ENCODE assay signal across 1 cellular context in genomic region chr18:12751503-12751884, GRCh38.
TF ChIP-seq lines count a peak whose summit lies in the region.

No MANE protein-coding gene starts in this region.

TF ChIP-seq in HepG2, 621 proteins besides CTCF, POLR2A, EP300 and RAD21 (continued from another document):
- no peak for TF ChIP-seq STAT6 (CRISPR knock-in tag; IDR thresholded peaks at IDR 0.05; ENCODE audit: borderline replicate concordance)
- no peak for TF ChIP-seq PHF8 (CRISPR knock-in tag; IDR thresholded peaks at IDR 0.05)
- no peak for TF ChIP-seq SMARCE1 (IDR thresholded peaks at IDR 0.05; ENCODE audit: borderline replicate concordance)
- TF ChIP-seq HNF1B (CRISPR knock-in tag; IDR thresholded peaks at IDR 0.05): no peak
- TF ChIP-seq TFAP4 (IDR thresholded peaks at IDR 0.05; ENCODE audit: borderline replicate concordance, low read depth): no peak
- no peak for TF ChIP-seq MLX (CRISPR knock-in tag; IDR thresholded peaks at IDR 0.05)
- TF ChIP-seq ZNF569 (CRISPR knock-in tag; IDR thresholded peaks at IDR 0.05; ENCODE audit: borderline replicate concordance): no peak
- TF ChIP-seq ZHX2 (IDR thresholded peaks at IDR 0.05; ENCODE audit: low read depth): no peak
- TF ChIP-seq ZHX2 (CRISPR knock-in tag; IDR thresholded peaks at IDR 0.05; ENCODE audit: borderline replicate concordance): no peak
- TF ChIP-seq MAFG (CRISPR knock-in tag; IDR thresholded peaks at IDR 0.05): no peak
- TF ChIP-seq ZNF691 (CRISPR knock-in tag; IDR thresholded peaks at IDR 0.05; ENCODE audit: borderline replicate concordance, low read depth): no peak
- TF ChIP-seq ZSCAN29 (CRISPR knock-in tag; conservative IDR thresholded peaks at IDR 0.05): no peak
- TF ChIP-seq, protein P1, sequence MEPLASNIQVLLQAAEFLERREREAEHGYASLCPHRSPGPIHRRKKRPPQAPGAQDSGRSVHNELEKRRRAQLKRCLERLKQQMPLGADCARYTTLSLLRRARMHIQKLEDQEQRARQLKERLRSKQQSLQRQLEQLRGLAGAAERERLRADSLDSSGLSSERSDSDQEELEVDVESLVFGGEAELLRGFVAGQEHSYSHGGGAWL (CRISPR knock-in tag; IDR thresholded peaks at IDR 0.05): no peak
